Comparison of ENCODE assay signal across 26 cellular contexts in genomic region chr1:47873332-47873731, GRCh38.
"Had no signal": no experiment of that assay in that cellular context is flagged by ENCODE, and none has a peak within 500 bp of the region (broad histone marks: within the 10 kb centered on the region; RNA-seq: fewer than 3 reads in every experiment).

No MANE protein-coding gene starts in this region.

- H3K27ac Mint-ChIP-seq: immature natural killer cell; naive thymus-derived CD8-positive, alpha-beta T cell; stimulated activated effector memory CD8-positive, alpha-beta T cell treated with anti-CD3 and anti-CD28 coated beads, Interleukin-12 subunit alpha, Interleukin-12 subunit beta, amount 100 ng/mL, for 72 hours; stimulated activated naive CD8-positive, alpha-beta T cell treated with anti-CD3 and anti-CD28 coated beads, Interleukin-15, Interleukin-2, amounts not matched to agents 100 ng/mL and 50 ng/mL, for 24 hours had no signal

- ATAC-seq: left colon; left lung; lower lobe of right lung; naive thymus-derived CD8-positive, alpha-beta T cell; sciatic nerve; stimulated activated effector memory CD8-positive, alpha-beta T cell treated with anti-CD3 and anti-CD28 coated beads, Interleukin-12 subunit alpha, Interleukin-12 subunit beta, amount 100 ng/mL, for 72 hours had no signal

- H3K27ac ChIP-seq: left lung, lower lobe of right lung, ovary, right atrium auricular region, skin epidermis, suprapubic skin, thoracic aorta, vagina had no signal

- H3K9me3 Mint-ChIP-seq: naive thymus-derived CD8-positive, alpha-beta T cell; stimulated activated effector memory CD8-positive, alpha-beta T cell treated with anti-CD3 and anti-CD28 coated beads, Interleukin-12 subunit alpha, Interleukin-12 subunit beta, amount 100 ng/mL, for 72 hours; stimulated activated naive CD8-positive, alpha-beta T cell treated with anti-CD3 and anti-CD28 coated beads, Interleukin-15, Interleukin-2, amounts not matched to agents 100 ng/mL and 50 ng/mL, for 24 hours had no signal

- H3K4me3 ChIP-seq: left lung, lower lobe of right lung, ovary, right atrium auricular region, skin epidermis, suprapubic skin, thoracic aorta, tibial artery, vagina had no signal

- H3K27me3 ChIP-seq: left lung, ovary, right atrium auricular region, suprapubic skin, tibial artery, vagina had no signal

- H3K4me1 Mint-ChIP-seq: immature natural killer cell; naive thymus-derived CD8-positive, alpha-beta T cell; stimulated activated effector memory CD8-positive, alpha-beta T cell treated with anti-CD3 and anti-CD28 coated beads, Interleukin-12 subunit alpha, Interleukin-12 subunit beta, amount 100 ng/mL, for 72 hours had no signal

- H3K27me3 Mint-ChIP-seq: progenitor cell of endocrine pancreas had no signal

- H3K9me3 ChIP-seq: left lung, lower lobe of right lung, ovary, right atrium auricular region, suprapubic skin, thoracic aorta, tibial artery, vagina had no signal

- H3K36me3 Mint-ChIP-seq: immature natural killer cell; naive thymus-derived CD8-positive, alpha-beta T cell; stimulated activated effector memory CD8-positive, alpha-beta T cell treated with anti-CD3 and anti-CD28 coated beads, Interleukin-12 subunit alpha, Interleukin-12 subunit beta, amount 100 ng/mL, for 72 hours had no signal

- H3K4me3 Mint-ChIP-seq: immature natural killer cell; naive thymus-derived CD8-positive, alpha-beta T cell; stimulated activated effector memory CD8-positive, alpha-beta T cell treated with anti-CD3 and anti-CD28 coated beads, Interleukin-12 subunit alpha, Interleukin-12 subunit beta, amount 100 ng/mL, for 72 hours; stimulated activated naive CD8-positive, alpha-beta T cell treated with anti-CD3 and anti-CD28 coated beads, Interleukin-15, Interleukin-2, amounts not matched to agents 100 ng/mL and 50 ng/mL, for 24 hours had no signal

- H3K36me3 ChIP-seq: left lung, lower lobe of right lung, ovary, right atrium auricular region, suprapubic skin, thoracic aorta, tibial artery, vagina had no signal

- DNase-seq: hypothalamus; immature natural killer cell; kidney; left colon; left lung; lower lobe of right lung; mammary epithelial cell; mesenchymal stem cell; naive thymus-derived CD8-positive, alpha-beta T cell; ovary; stimulated activated CD4-positive, alpha-beta T cell treated with anti-CD3 and anti-CD28 coated beads, Interleukin-12 subunit alpha, Interleukin-12 subunit beta, amount 100 ng/mL, for 4 hours; stimulated activated CD4-positive, alpha-beta T cell treated with anti-CD3 and anti-CD28 coated beads, Interleukin-15, amount 100 ng/mL, for 24 hours; stimulated activated CD4-positive, alpha-beta T cell treated with anti-CD3 and anti-CD28 coated beads, Interleukin-2, amount 100 ng/mL, for 24 hours; stimulated activated CD4-positive, alpha-beta T cell treated with anti-CD3 and anti-CD28 coated beads, Interleukin-4, amount 100 ng/mL, for 24 hours; stimulated activated naive CD4-positive, alpha-beta T cell; trophoblast cell had no signal
